Comparison of ENCODE assay signal across 1 cellular context in genomic region chr12:115177899-115178298, GRCh38.
TF ChIP-seq lines count a peak whose summit lies in the region.

No MANE protein-coding gene starts in this region.

TF ChIP-seq in A549, 52 proteins besides CTCF, POLR2A, EP300 and RAD21 (continued from another document):
- TF ChIP-seq GATA3 (IDR thresholded peaks at IDR 0.05; ENCODE audit: borderline replicate concordance) (no peak), FOXS1 (CRISPR knock-in tag; IDR thresholded peaks at IDR 0.05) (no peak), CEBPB (IDR thresholded peaks at IDR 0.05) (no peak), E2F6 (IDR thresholded peaks at IDR 0.05; ENCODE audit: borderline replicate concordance, low read depth) (no peak), ATOH8 (CRISPR knock-in tag; IDR thresholded peaks at IDR 0.05; ENCODE audit: low read depth) (no peak)
TF ChIP-seq in A549: peak in this region for 0.
